12 cellular contexts compared by ENCODE assay signal in the genomic region with DNA sequence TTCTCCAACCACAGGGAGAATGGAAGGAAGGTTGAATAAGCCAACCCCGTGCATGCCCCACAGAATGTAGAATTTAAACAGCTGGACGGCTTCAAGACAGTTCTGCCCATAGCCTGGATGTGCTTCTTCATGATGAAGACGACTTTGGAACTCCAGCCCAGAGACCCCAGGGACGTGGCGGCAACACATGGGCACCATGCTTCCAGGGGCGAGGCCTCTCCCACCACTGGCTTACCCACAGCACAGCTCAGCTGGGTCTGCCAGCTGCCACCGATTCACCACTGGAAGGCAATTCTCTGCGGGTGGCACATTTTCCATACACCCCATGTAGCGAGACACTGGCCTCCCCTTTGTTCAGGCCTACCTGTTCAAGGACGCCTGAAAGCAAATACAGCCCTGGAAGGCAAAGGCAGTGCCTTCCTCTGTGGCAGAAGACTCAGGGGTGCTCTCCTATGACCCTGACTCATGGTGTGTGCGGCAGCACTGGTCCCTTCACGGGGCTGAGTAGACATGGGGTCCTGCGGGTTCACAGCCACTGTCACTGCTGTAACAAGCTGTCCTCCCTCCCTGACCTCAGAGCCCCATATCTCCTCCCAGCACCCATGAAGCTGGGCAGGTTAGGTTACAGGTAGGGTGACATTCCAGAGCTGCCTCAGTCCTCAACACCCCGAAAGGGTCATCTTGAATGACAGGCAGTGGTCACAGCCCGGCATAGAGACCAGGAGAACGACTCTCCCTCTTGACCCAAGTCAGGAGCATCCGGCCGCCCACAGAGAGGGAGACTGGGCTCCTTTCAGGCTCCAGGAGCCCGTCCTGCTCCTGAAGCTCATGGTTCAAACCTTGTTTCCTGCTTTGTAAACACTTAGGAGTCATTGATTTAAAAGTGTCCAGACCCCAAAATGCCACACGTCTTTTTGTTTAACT.
"Had no signal": no experiment of that assay in that cellular context is flagged by ENCODE, and none has a peak within 500 bp of the region (broad histone marks: within the 10 kb centered on the region; RNA-seq: fewer than 3 reads in every experiment).

No MANE protein-coding gene starts in this region.

- H3K27ac ChIP-seq: adrenal gland, hepatocyte, lower lobe of right lung, testis had no signal

- H3K27me3 ChIP-seq: hepatocyte, testis had no signal

- DNase-seq: activated CD4-positive, alpha-beta T cell treated with anti-CD3 and anti-CD28 coated beads, Interleukin-2, amount 10 ng/mL, durations not matched to agents 7 days and 5 days; activated CD4-positive, CD25-positive, alpha-beta regulatory T cell; activated naive CD4-positive, alpha-beta T cell treated with anti-CD3 and anti-CD28 coated beads, Interleukin-2, amount 50 U/mL, for 16 hours; caudate nucleus; erythroblast; lower lobe of right lung; naive thymus-derived CD8-positive, alpha-beta T cell; stimulated activated CD4-positive, alpha-beta T cell treated with anti-CD3 and anti-CD28 coated beads, Interleukin-4, amount 100 ng/mL, for 1 hour; T-helper 2 cell; testis had no signal

- H3K4me1 ChIP-seq: adrenal gland, testis had no signal

- H3K36me3 ChIP-seq: adrenal gland, lower lobe of right lung had no signal

- H3K4me3 ChIP-seq: adrenal gland, hepatocyte, lower lobe of right lung, testis had no signal

- H3K9me3 ChIP-seq: adrenal gland, lower lobe of right lung, testis had no signal

- ATAC-seq: lower lobe of right lung; naive thymus-derived CD8-positive, alpha-beta T cell had no signal
